ENCODE assay signal across 14 cellular contexts in the genomic region with DNA sequence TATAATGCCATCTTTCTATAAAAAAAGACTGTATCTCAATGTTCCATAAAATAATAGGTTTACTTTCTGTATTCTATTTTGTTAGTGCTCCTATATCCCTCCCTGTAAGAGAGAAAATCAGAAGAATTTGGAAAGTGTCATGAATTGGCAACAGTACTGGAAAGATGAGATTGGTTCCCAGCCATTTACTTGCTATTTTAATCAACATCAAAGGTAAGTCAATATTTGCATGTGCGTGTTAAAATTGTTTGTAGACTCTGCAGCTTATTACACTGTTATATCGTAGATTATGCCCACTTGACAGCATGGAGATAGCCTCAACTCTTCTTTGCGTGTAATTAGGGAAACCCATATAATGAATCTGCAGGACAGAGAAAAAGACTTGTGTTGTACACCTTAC. TPM values are rescaled to one million over a fixed set of nuclear protein-coding genes. Genes with fewer than 3 reads are reported as not detected.
A peak's percentile ranks its signal among the peaks of the same experiment; 100 is the strongest.
DNase-seq lines count a peak whose midpoint lies in the region; ATAC-seq and TF ChIP-seq lines count a peak whose summit lies in the region.
"Had no signal": no experiment of that assay in that cellular context is flagged by ENCODE, and none has a peak within 500 bp of the region (broad histone marks: within the 10 kb centered on the region; RNA-seq: fewer than 3 reads in every experiment).

No MANE protein-coding gene starts in this region.

- intact Hi-C loops in left colon (cut with DNase I, micrococcal nuclease) = no loop called here

- peak; percentile 1 for DNase-seq in NCI-H1436 (lab: John Stamatoyannopoulos, UW)
- DNase-seq in NCI-H1436 treated with DMSO at 0.1 percent for 48 hours (lab: John Stamatoyannopoulos, UW) = no peak
- DNase-seq in LNCaP clone FGC (ENCODE audit: low read depth) = peak; percentile 84
- peak; percentile 82 for DNase-seq in NCI-H748 (lab: John Stamatoyannopoulos, UW; ENCODE audit: unreplicated experiment)
- no peak for DNase-seq in left colon
- no peak for DNase-seq in pons (ENCODE audit: low spot score)
- DNase-seq: 8988T; AML-193; CD8-positive, alpha-beta memory T cell; DMS79; GM23248 had no signal

- ATAC-seq in left colon = peak; percentile 30
- ATAC-seq in GM19397 (IDR thresholded peaks at IDR 0.05; ENCODE audit: unreplicated experiment) = no peak
- ATAC-seq: GM12878 had no signal

- H3K4me3 ChIP-seq in LNCaP clone FGC (ENCODE audit: low read depth, low read length) = no peak overlapping the region
- H3K4me3 ChIP-seq: BLaER1, GM12878, GM23248 had no signal

- no peak for TF ChIP-seq CTCF in LNCaP clone FGC (IDR thresholded peaks at IDR 0.05; ENCODE audit: control insufficient read depth, extremely low read depth, insufficient read depth)

RNA-seq across cellular contexts. Expression of gene KCNMB4, which starts 34.0 kb away (rescaled TPM):
- 1 to 10 TPM in 1 of 2 donors, under 1 TPM in 1; 0.73 to 1.5 TPM for total RNA-seq in left colon

Comparison
In these comparisons a context has a peak if more than half of its experiments do, and no peak if none do; other contexts are left out.
1. DNase-seq: peak in NCI-H1436 (single experiment), LNCaP clone FGC (single experiment) and NCI-H748 (single experiment); none in NCI-H1436 treated with DMSO at 0.1 percent for 48 hours (single experiment), left colon (0 of 2) and pons (single experiment).